1 cellular context compared by ENCODE assay signal in the genomic region with DNA sequence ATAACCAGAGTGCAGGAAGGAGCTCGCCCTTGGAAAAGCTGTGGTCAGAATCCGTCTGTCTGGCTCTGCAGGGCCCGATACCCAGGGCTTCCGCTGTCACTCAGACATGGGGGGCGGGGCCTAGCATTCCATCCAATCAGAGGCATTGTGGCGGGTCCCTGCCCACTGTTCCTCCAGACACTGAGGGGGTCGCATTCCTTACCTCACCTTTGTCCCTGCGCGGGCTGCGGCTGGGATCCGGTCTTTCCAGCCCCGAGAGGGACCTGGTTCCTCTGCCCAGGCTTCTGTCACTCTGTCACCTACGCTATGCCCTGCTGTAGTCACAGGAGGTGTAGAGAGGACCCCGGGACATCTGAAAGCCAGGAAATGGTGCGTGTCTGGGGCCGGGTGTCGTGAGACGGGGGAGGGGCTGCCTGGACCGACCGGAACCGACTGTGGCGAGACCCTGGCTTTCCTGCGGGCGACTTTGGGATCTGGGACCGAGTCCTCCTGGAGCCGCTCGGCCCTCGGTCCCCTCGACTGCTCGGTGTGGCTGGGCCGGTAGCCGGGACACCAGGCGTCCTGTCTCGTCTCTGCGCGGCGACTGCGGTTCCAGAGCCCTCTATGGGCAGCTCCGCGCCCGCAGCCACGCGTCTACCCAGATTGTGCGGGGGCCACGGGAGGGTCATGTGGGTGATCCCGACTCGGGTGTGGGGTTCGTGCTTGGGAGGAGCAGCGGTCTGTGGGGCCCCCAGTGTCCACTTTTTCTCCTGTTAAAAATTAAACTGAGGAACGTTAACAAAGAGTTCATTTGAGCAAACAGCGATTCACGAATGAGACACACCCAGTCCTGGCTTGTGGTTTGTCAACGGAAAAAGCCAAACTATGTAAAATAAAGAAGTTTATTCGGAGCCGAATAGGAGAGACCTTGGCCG.
TF ChIP-seq lines count a peak whose summit lies in the region.

A gene (plus strand): TSS at position 165 of the 914 bp plus-strand sequence. CDS start 142 bp downstream, at position 307.

TF ChIP-seq in HepG2, 621 proteins besides CTCF, POLR2A, EP300 and RAD21 (continued from another document and continues in another):
- TF ChIP-seq MTF1 (CRISPR knock-in tag; IDR thresholded peaks at IDR 0.05) (0 out of 2 replicates have a peak, but pooled peaks have one; percentile 23), YEATS4 (CRISPR knock-in tag; IDR thresholded peaks at IDR 0.05; ENCODE audit: borderline replicate concordance) (peak; percentile 59), KDM5B (CRISPR knock-in tag; IDR thresholded peaks at IDR 0.05; ENCODE audit: borderline replicate concordance) (peak; percentile 49; the same call in 1 of the 2 replicates), ZNF777 (CRISPR knock-in tag; IDR thresholded peaks at IDR 0.05) (0 out of 2 replicates have a peak, but pooled peaks have one; percentile 20), ZNF274 (CRISPR knock-in tag; IDR thresholded peaks at IDR 0.05) (peak; percentile 93), ARID2 (CRISPR knock-in tag; IDR thresholded peaks at IDR 0.05; ENCODE audit: borderline replicate concordance) (peak; percentile 86; the same call in 1 of the 2 replicates), XRCC5 (optimal IDR thresholded peaks at IDR 0.05; ENCODE audit: low read length) (peak; percentile 54), CENPT (CRISPR knock-in tag; IDR thresholded peaks at IDR 0.05; ENCODE audit: low read depth) (0 out of 2 replicates have a peak, but pooled peaks have one; percentile 33), ZNF552 (CRISPR knock-in tag; IDR thresholded peaks at IDR 0.05; ENCODE audit: borderline replicate concordance) (peak; percentile 81; the same call in 1 of the 2 replicates), ZFP36L2 (CRISPR knock-in tag; IDR thresholded peaks at IDR 0.05) (no peak), MED1 (CRISPR knock-in tag; IDR thresholded peaks at IDR 0.05) (peak; percentile 30), BRD4 (CRISPR knock-in tag; IDR thresholded peaks at IDR 0.05) (no peak), ZNF713 (CRISPR knock-in tag; IDR thresholded peaks at IDR 0.05) (no peak; the same call in 1 of the 2 replicates), ZNF180 (CRISPR knock-in tag; IDR thresholded peaks at IDR 0.05; ENCODE audit: borderline replicate concordance, low read depth) (no peak; the same call in 1 of the 2 replicates), ZNF331 (CRISPR knock-in tag; IDR thresholded peaks at IDR 0.05) (peak; percentile 47; the same call in 1 of the 2 replicates), FOXK1 (CRISPR knock-in tag; IDR thresholded peaks at IDR 0.05; ENCODE audit: borderline replicate concordance, low read depth) (no peak; the same call in 1 of the 2 replicates), NBN (conservative IDR thresholded peaks at IDR 0.05) (no peak), TCF7L2 (IDR thresholded peaks at IDR 0.05; ENCODE audit: low read depth, low read length) (no peak), HIVEP1 (CRISPR knock-in tag; IDR thresholded peaks at IDR 0.05) (peak; percentile 55), RBAK (CRISPR knock-in tag; IDR thresholded peaks at IDR 0.05) (no peak), RXRA (CRISPR knock-in tag; IDR thresholded peaks at IDR 0.05) (peak; percentile 80), DPF2 (CRISPR knock-in tag; IDR thresholded peaks at IDR 0.05; ENCODE audit: borderline replicate concordance, low read depth) (no peak; the same call in 1 of the 2 replicates), SMC3 (IDR thresholded peaks at IDR 0.05; ENCODE audit: low read length) (no peak), ZNF296 (CRISPR knock-in tag; conservative IDR thresholded peaks at IDR 0.05) (no peak), BHLHE40 (IDR thresholded peaks at IDR 0.05; ENCODE audit: low read length) (no peak), ZNF839 (CRISPR knock-in tag; IDR thresholded peaks at IDR 0.05; ENCODE audit: borderline replicate concordance) (peak; percentile 96; the same call in 1 of the 2 replicates), SP1 (IDR thresholded peaks at IDR 0.05) (no peak), SP1 (CRISPR knock-in tag; IDR thresholded peaks at IDR 0.05) (0 out of 2 replicates have a peak, but pooled peaks have one; percentile 38), SNRNP70 (IDR thresholded peaks at IDR 0.05; ENCODE audit: low read depth, low read length) (no peak), HCFC1 (IDR thresholded peaks at IDR 0.05; ENCODE audit: low read depth, low read length) (no peak), ZNF775 (CRISPR knock-in tag; IDR thresholded peaks at IDR 0.05; ENCODE audit: borderline replicate concordance) (no peak), ZNF652 (CRISPR knock-in tag; IDR thresholded peaks at IDR 0.05; ENCODE audit: borderline replicate concordance, low read depth) (no peak), PAX8 (CRISPR knock-in tag; IDR thresholded peaks at IDR 0.05; ENCODE audit: borderline replicate concordance) (no peak), U2AF1 (optimal IDR thresholded peaks at IDR 0.05; ENCODE audit: low read depth, low read length) (peak; percentile 45), ZBTB38 (CRISPR knock-in tag; IDR thresholded peaks at IDR 0.05) (peak; percentile 79; the same call in 1 of the 2 replicates), DR1 (CRISPR knock-in tag; IDR thresholded peaks at IDR 0.05) (0 out of 2 replicates have a peak, but pooled peaks have one; percentile 44), RBFOX2 (IDR thresholded peaks at IDR 0.05; ENCODE audit: low read depth, low read length) (peak; percentile 95), ZNF550 (CRISPR knock-in tag; IDR thresholded peaks at IDR 0.05; ENCODE audit: borderline replicate concordance) (no peak), ZNF343 (CRISPR knock-in tag; IDR thresholded peaks at IDR 0.05) (peak; percentile 5; the same call in 1 of the 2 replicates), ZNF788 (CRISPR knock-in tag; IDR thresholded peaks at IDR 0.05; ENCODE audit: borderline replicate concordance) (peak; percentile 92), ZNF350 (CRISPR knock-in tag; IDR thresholded peaks at IDR 0.05; ENCODE audit: borderline replicate concordance, low read depth) (peak; percentile 57; the same call in 1 of the 2 replicates), RFX3 (CRISPR knock-in tag; IDR thresholded peaks at IDR 0.05) (no peak), MYNN (CRISPR knock-in tag; IDR thresholded peaks at IDR 0.05; ENCODE audit: low read depth) (0 out of 2 replicates have a peak, but pooled peaks have one; percentile 65), RCOR2 (CRISPR knock-in tag; IDR thresholded peaks at IDR 0.05) (no peak; the same call in 1 of the 2 replicates), ZNF253 (CRISPR knock-in tag; IDR thresholded peaks at IDR 0.05; ENCODE audit: borderline replicate concordance) (peak; percentile 95), HDAC2 (CRISPR knock-in tag; IDR thresholded peaks at IDR 0.05) (peak; percentile 63; the same call in 1 of the 2 replicates), WIZ (CRISPR knock-in tag; IDR thresholded peaks at IDR 0.05) (peak; percentile 74; the same call in 1 of the 2 replicates), ZFY (CRISPR knock-in tag; IDR thresholded peaks at IDR 0.05) (peak; percentile 70; the same call in 1 of the 2 replicates), PITX1 (CRISPR knock-in tag; IDR thresholded peaks at IDR 0.05) (peak; percentile 32; the same call in 1 of the 2 replicates), JARID2 (CRISPR knock-in tag; IDR thresholded peaks at IDR 0.05; ENCODE audit: insufficient replicate concordance) (peak; percentile 36), JUND (CRISPR knock-in tag; IDR thresholded peaks at IDR 0.05) (no peak), GATAD2A (CRISPR knock-in tag; IDR thresholded peaks at IDR 0.05) (peak; percentile 77), RFX5 (IDR thresholded peaks at IDR 0.05; ENCODE audit: low read depth, low read length) (no peak)
- TF ChIP-seq, protein P1, sequence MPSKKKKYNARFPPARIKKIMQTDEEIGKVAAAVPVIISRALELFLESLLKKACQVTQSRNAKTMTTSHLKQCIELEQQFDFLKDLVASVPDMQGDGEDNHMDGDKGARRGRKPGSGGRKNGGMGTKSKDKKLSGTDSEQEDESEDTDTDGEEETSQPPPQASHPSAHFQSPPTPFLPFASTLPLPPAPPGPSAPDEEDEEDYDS (CRISPR knock-in tag; IDR thresholded peaks at IDR 0.05) = peak; percentile 92
- TF ChIP-seq, protein P2, sequence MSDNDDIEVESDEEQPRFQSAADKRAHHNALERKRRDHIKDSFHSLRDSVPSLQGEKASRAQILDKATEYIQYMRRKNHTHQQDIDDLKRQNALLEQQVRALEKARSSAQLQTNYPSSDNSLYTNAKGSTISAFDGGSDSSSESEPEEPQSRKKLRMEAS (IDR thresholded peaks at IDR 0.05) = peak; percentile 68
- TF ChIP-seq, protein P3, sequence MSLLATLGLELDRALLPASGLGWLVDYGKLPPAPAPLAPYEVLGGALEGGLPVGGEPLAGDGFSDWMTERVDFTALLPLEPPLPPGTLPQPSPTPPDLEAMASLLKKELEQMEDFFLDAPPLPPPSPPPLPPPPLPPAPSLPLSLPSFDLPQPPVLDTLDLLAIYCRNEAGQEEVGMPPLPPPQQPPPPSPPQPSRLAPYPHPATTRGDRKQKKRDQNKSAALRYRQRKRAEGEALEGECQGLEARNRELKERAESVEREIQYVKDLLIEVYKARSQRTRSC (CRISPR knock-in tag; IDR thresholded peaks at IDR 0.05; ENCODE audit: low read depth) = no peak
- TF ChIP-seq, protein P4, sequence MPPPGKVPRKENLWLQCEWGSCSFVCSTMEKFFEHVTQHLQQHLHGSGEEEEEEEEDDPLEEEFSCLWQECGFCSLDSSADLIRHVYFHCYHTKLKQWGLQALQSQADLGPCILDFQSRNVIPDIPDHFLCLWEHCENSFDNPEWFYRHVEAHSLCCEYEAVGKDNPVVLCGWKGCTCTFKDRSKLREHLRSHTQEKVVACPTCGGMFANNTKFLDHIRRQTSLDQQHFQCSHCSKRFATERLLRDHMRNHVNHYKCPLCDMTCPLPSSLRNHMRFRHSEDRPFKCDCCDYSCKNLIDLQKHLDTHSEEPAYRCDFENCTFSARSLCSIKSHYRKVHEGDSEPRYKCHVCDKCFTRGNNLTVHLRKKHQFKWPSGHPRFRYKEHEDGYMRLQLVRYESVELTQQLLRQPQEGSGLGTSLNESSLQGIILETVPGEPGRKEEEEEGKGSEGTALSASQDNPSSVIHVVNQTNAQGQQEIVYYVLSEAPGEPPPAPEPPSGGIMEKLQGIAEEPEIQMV (CRISPR knock-in tag; IDR thresholded peaks at IDR 0.05; ENCODE audit: low read depth) = 0 out of 2 replicates have a peak, but pooled peaks have one; percentile 13
- TF ChIP-seq, protein P5, sequence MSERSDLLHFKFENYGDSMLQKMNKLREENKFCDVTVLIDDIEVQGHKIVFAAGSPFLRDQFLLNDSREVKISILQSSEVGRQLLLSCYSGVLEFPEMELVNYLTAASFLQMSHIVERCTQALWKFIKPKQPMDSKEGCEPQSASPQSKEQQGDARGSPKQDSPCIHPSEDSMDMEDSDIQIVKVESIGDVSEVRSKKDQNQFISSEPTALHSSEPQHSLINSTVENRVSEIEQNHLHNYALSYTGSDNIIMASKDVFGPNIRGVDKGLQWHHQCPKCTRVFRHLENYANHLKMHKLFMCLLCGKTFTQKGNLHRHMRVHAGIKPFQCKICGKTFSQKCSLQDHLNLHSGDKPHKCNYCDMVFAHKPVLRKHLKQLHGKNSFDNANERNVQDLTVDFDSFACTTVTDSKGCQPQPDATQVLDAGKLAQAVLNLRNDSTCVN (CRISPR knock-in tag; IDR thresholded peaks at IDR 0.05; ENCODE audit: borderline replicate concordance) = no peak; the same call in 1 of the 2 replicates
- TF ChIP-seq, protein P6, sequence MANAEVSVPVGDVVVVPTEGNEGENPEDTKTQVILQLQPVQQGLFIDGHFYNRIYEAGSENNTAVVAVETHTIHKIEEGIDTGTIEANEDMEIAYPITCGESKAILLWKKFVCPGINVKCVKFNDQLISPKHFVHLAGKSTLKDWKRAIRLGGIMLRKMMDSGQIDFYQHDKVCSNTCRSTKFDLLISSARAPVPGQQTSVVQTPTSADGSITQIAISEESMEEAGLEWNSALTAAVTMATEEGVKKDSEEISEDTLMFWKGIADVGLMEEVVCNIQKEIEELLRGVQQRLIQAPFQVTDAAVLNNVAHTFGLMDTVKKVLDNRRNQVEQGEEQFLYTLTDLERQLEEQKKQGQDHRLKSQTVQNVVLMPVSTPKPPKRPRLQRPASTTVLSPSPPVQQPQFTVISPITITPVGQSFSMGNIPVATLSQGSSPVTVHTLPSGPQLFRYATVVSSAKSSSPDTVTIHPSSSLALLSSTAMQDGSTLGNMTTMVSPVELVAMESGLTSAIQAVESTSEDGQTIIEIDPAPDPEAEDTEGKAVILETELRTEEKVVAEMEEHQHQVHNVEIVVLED (CRISPR knock-in tag; IDR thresholded peaks at IDR 0.05; ENCODE audit: borderline replicate concordance) = peak; percentile 72
- TF ChIP-seq, protein P7, sequence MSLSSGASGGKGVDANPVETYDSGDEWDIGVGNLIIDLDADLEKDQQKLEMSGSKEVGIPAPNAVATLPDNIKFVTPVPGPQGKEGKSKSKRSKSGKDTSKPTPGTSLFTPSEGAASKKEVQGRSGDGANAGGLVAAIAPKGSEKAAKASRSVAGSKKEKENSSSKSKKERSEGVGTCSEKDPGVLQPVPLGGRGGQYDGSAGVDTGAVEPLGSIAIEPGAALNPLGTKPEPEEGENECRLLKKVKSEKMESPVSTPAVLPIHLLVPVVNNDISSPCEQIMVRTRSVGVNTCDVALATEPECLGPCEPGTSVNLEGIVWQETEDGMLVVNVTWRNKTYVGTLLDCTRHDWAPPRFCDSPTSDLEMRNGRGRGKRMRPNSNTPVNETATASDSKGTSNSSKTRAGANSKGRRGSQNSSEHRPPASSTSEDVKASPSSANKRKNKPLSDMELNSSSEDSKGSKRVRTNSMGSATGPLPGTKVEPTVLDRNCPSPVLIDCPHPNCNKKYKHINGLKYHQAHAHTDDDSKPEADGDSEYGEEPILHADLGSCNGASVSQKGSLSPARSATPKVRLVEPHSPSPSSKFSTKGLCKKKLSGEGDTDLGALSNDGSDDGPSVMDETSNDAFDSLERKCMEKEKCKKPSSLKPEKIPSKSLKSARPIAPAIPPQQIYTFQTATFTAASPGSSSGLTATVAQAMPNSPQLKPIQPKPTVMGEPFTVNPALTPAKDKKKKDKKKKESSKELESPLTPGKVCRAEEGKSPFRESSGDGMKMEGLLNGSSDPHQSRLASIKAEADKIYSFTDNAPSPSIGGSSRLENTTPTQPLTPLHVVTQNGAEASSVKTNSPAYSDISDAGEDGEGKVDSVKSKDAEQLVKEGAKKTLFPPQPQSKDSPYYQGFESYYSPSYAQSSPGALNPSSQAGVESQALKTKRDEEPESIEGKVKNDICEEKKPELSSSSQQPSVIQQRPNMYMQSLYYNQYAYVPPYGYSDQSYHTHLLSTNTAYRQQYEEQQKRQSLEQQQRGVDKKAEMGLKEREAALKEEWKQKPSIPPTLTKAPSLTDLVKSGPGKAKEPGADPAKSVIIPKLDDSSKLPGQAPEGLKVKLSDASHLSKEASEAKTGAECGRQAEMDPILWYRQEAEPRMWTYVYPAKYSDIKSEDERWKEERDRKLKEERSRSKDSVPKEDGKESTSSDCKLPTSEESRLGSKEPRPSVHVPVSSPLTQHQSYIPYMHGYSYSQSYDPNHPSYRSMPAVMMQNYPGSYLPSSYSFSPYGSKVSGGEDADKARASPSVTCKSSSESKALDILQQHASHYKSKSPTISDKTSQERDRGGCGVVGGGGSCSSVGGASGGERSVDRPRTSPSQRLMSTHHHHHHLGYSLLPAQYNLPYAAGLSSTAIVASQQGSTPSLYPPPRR (CRISPR knock-in tag; IDR thresholded peaks at IDR 0.05; ENCODE audit: borderline replicate concordance) = peak; percentile 51
